8 cellular contexts compared by ENCODE assay signal in the genomic region with DNA sequence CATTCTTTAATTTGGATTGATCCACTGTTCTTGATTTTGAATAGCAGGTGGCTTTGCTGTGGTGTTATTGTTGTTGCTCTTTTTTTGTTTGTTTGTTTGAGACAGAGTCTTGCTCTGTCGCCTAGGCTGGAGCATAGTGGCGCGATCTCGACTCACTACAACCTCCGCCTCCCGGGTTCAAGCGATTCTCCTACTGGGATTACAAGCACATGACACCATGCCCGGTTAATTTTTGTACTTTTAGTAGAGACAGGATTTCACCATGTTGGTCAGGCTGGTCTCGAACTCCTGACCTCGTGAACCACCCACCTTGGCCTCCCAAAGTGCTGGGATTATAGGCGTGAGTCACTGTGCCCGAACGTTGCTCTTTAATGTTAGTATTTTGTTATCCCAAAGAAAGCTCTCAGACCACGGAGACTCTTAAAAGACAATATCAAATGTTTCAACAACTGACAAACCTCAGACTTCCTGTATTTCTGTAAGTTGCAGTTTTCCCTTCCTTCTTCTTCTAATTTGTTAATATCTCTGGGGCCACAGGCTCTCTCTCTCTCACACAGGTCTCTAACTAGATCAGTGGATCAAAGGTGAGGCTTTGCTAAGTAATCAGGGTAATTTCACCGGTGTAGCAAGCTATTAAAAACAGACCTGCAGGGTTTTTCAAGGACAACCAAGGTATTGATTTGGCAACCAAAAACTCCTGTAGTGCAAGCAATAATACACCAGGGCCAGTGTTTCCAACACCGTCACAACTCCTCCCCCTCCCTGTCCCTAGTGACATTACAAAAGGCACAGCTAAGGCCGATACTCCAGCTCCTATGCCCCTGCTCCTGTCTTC. TPM values are rescaled to one million over a fixed set of nuclear protein-coding genes. Genes with fewer than 3 reads are reported as not detected.
DNase-seq lines count a peak whose midpoint lies in the region; ATAC-seq, FAIRE-seq and TF ChIP-seq lines count a peak whose summit lies in the region.

No MANE protein-coding gene starts in this region.

- H3K4me3 Mint-ChIP-seq in stimulated activated naive B cell treated with anti-CD40 and anti-IgM and Interleukin-4, amounts not matched to agents 10 μg/mL and 1 μg/mL and 100 μg/mL, for 72 hours, result peak overlapping the region; percentile 64 to 73

- H3K9ac ChIP-seq in keratinocyte (ENCODE audit: control insufficient read depth, extremely low read depth, insufficient read depth, low read length), result peak overlapping the region; percentile 45

- in situ Hi-C loops in ACHN (cut with HindIII; ENCODE audit: low pct_ligation_motif_present, low pct_unique_long_range_greater_than_20kb, low sequenced_read_pairs), result no loop called here
- in situ Hi-C loops in SK-MEL-5 (cut with HindIII; ENCODE audit: low pct_unique_long_range_greater_than_20kb, low sequenced_read_pairs), result no loop called here

- no peaks in the 10 kb centered on the region for H4K20me1 ChIP-seq in keratinocyte (ENCODE audit: control insufficient read depth, extremely low read depth, insufficient read depth, low read length)

- DNase-seq in ACHN (peak; percentile 59), SK-MEL-5 (ENCODE audit: low read depth, low spot score) (peak; percentile 84), keratinocyte (ENCODE audit: low read depth, low spot score) (no peak), NCI-H69 (lab: John Stamatoyannopoulos, UW) (no peak)
- DNase-seq in stimulated activated naive B cell treated with anti-CD40 and anti-IgM and Interleukin-4, amounts not matched to agents 10 μg/mL and 1 μg/mL and 100 μg/mL, for 72 hours, result peak; percentile 47

- H3K4me3 ChIP-seq in keratinocyte (ENCODE audit: control insufficient read depth in 2 of 3, extremely low read depth in 1 of 3, insufficient read depth in 2 of 3, low read depth in 1 of 3, low read length in 3 of 3), result peak overlapping the region in 2 of 3 experiments; percentile 7 to 36

- peaks cover 30 to 54% of the 10 kb centered on the region in 2 donors for H3K4me1 Mint-ChIP-seq in stimulated activated naive B cell treated with anti-CD40 and anti-IgM and Interleukin-4, amounts not matched to agents 10 μg/mL and 1 μg/mL and 100 μg/mL, for 72 hours

- peak overlapping the region; percentile 74 for H3K27ac Mint-ChIP-seq in stimulated activated naive B cell treated with anti-CD40 and anti-IgM and Interleukin-4, amounts not matched to agents 10 μg/mL and 1 μg/mL and 100 μg/mL, for 72 hours

- no peak for FAIRE-seq in keratinocyte (lab: Jason Lieb, UNC)

- H3K79me2 ChIP-seq in keratinocyte (ENCODE audit: control insufficient read depth, insufficient read depth, low read length), result no peaks in the 10 kb centered on the region

- no peak for TF ChIP-seq CTCF in keratinocyte (optimal IDR thresholded peaks at IDR 0.05 in 1 of 3, IDR thresholded peaks at IDR 0.05 in 1 of 3, conservative IDR thresholded peaks at IDR 0.05 in 1 of 3; ENCODE audit: extremely low read depth in 1 of 3, insufficient read depth in 2 of 3, low read length in 3 of 3)

- peaks cover 16% of the 10 kb centered on the region for H3K4me1 ChIP-seq in keratinocyte (ENCODE audit: control insufficient read depth, extremely low read depth, insufficient read depth, low read length)

- H3K27me3 ChIP-seq in keratinocyte (ENCODE audit: control insufficient read depth, extremely low read depth, insufficient read depth, low read length), result no peaks in the 10 kb centered on the region

- H3K36me3 Mint-ChIP-seq in stimulated activated naive B cell treated with anti-CD40 and anti-IgM and Interleukin-4, amounts not matched to agents 10 μg/mL and 1 μg/mL and 100 μg/mL, for 72 hours, result no peaks in the 10 kb centered on the region

- no peaks in the 10 kb centered on the region for H3K9me1 ChIP-seq in keratinocyte (ENCODE audit: control insufficient read depth, extremely low read depth, insufficient read depth, low read length)

- H3K4me2 ChIP-seq in keratinocyte (ENCODE audit: control insufficient read depth, extremely low read depth, insufficient read depth, low read depth, low read length), result peak overlapping the region; percentile 63

- ATAC-seq in GM19025 (IDR thresholded peaks at IDR 0.05; ENCODE audit: low read depth, unreplicated experiment), result peak; percentile 35
- ATAC-seq in HG03378 (IDR thresholded peaks at IDR 0.05; ENCODE audit: unreplicated experiment), result peak; percentile 45
- peak; percentile 85 to 86 for ATAC-seq in stimulated activated naive B cell treated with anti-CD40 and anti-IgM and Interleukin-4, amounts not matched to agents 10 μg/mL and 1 μg/mL and 100 μg/mL, for 72 hours (replicated peaks)

- dilution Hi-C loops in keratinocyte (cut with MboI; ENCODE audit: extremely low pct_ligation_motif_present, low sequenced_read_pairs), result no loop called here

- H3K36me3 ChIP-seq in keratinocyte (ENCODE audit: control insufficient read depth in 2 of 2, extremely low read depth in 1 of 2, insufficient read depth in 2 of 2, low read length in 2 of 2), result no peaks in the 10 kb centered on the region

- H3K27ac ChIP-seq in angular gyrus (ENCODE audit: low read depth, low read length), result peak overlapping the region; percentile 20
- peak overlapping the region; percentile 76 for H3K27ac ChIP-seq in keratinocyte (ENCODE audit: control insufficient read depth, insufficient read depth, low read length)

- H3K9me3 ChIP-seq in keratinocyte (ENCODE audit: control insufficient read depth, low read depth, low read length), result no peaks in the 10 kb centered on the region

- no peaks in the 10 kb centered on the region for H3K9me3 Mint-ChIP-seq in stimulated activated naive B cell treated with anti-CD40 and anti-IgM and Interleukin-4, amounts not matched to agents 10 μg/mL and 1 μg/mL and 100 μg/mL, for 72 hours

- H3K27me3 Mint-ChIP-seq in stimulated activated naive B cell treated with anti-CD40 and anti-IgM and Interleukin-4, amounts not matched to agents 10 μg/mL and 1 μg/mL and 100 μg/mL, for 72 hours, result no peaks in the 10 kb centered on the region

- H2AFZ ChIP-seq in keratinocyte (ENCODE audit: control insufficient read depth, low read length), result peak overlapping the region; percentile 70

RNA-seq across cellular contexts. Expression of gene ZNF217, which starts 48.8 kb away (rescaled TPM):
- 13.9 and 16.0 TPM in 2 replicates for total RNA-seq in SK-MEL-5 (2014; rRNA removed; shearing (Covaris generic))
- 18.4 and 26.7 TPM in 2 replicates for polyA plus RNA-seq in SK-MEL-5 (2015; cell fraction: cytosol; rRNA removed)
- polyA plus RNA-seq in SK-MEL-5 (2015; cell fraction: nucleus; rRNA removed), result 21.8 and 28.2 TPM in 2 replicates
- polyA plus RNA-seq in keratinocyte, result 16.9 to 19.1 TPM (median 17.3 TPM) in 3 replicates
- 13.1 TPM for polyA plus RNA-seq in keratinocyte (2011; ENCODE audit: low read depth)
- 7.4 and 10.7 TPM in 2 replicates for polyA plus RNA-seq in keratinocyte (2011; cell fraction: cytosol; rRNA removed)
- 25.3 and 32.5 TPM in 2 replicates for polyA plus RNA-seq in keratinocyte (2011; cell fraction: nucleus; rRNA removed)
- polyA plus RNA-seq in keratinocyte (2012; ENCODE audit: low replicate concordance), result 23.6 and 26.4 TPM in 2 replicates
- polyA minus RNA-seq in keratinocyte, result 33.8 to 58.6 TPM (median 48.4 TPM) in 3 replicates
- 14.0 TPM for polyA minus RNA-seq in keratinocyte (2011; cell fraction: cytosol; rRNA and poly(A)+ RNA removed)
- 53.1 and 94.6 TPM in 2 replicates for polyA minus RNA-seq in keratinocyte (2011; cell fraction: nucleus; rRNA and poly(A)+ RNA removed)

Comparison
In these comparisons a context has a peak if more than half of its experiments do, and no peak if none do; other contexts are left out.
1. DNase-seq: peak in ACHN (single experiment), SK-MEL-5 (single experiment) and stimulated activated naive B cell treated with anti-CD40 and anti-IgM and Interleukin-4, amounts not matched to agents 10 μg/mL and 1 μg/mL and 100 μg/mL, for 72 hours (single experiment); none in keratinocyte (single experiment) and NCI-H69 (single experiment).
2. ATAC-seq: peak in every context shown above with its lines; median percentile 86 in stimulated activated naive B cell treated with anti-CD40 and anti-IgM and Interleukin-4, amounts not matched to agents 10 μg/mL and 1 μg/mL and 100 μg/mL, for 72 hours; 45 in HG03378; 35 in GM19025.